In the genomic region with DNA sequence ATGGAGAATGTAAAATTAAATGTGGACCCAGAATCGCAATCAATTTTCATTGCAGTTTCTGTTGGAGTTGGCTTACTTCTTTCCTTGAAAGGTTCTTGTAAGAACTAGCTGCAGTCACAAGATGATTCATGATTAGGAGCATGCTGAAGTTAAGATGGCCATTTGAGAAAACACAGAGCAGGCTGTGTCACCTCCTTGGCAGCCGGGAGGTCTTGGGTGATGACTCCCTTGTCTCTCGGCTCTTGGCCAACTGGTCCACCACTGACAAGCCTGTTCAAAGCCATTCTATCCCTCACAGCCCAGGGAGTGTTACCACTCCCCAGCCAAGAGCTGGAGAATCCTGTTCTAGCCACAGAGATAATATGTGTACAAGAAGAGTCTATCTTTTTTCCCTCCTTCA, we compare ENCODE assay signal across 1 cellular context.
TF ChIP-seq lines count a peak whose summit lies in the region.

No MANE protein-coding gene starts in this region.

TF ChIP-seq in SK-N-SH, 30 proteins besides CTCF, POLR2A, EP300 and RAD21 (continued from another document):
- TF ChIP-seq, protein P1, sequence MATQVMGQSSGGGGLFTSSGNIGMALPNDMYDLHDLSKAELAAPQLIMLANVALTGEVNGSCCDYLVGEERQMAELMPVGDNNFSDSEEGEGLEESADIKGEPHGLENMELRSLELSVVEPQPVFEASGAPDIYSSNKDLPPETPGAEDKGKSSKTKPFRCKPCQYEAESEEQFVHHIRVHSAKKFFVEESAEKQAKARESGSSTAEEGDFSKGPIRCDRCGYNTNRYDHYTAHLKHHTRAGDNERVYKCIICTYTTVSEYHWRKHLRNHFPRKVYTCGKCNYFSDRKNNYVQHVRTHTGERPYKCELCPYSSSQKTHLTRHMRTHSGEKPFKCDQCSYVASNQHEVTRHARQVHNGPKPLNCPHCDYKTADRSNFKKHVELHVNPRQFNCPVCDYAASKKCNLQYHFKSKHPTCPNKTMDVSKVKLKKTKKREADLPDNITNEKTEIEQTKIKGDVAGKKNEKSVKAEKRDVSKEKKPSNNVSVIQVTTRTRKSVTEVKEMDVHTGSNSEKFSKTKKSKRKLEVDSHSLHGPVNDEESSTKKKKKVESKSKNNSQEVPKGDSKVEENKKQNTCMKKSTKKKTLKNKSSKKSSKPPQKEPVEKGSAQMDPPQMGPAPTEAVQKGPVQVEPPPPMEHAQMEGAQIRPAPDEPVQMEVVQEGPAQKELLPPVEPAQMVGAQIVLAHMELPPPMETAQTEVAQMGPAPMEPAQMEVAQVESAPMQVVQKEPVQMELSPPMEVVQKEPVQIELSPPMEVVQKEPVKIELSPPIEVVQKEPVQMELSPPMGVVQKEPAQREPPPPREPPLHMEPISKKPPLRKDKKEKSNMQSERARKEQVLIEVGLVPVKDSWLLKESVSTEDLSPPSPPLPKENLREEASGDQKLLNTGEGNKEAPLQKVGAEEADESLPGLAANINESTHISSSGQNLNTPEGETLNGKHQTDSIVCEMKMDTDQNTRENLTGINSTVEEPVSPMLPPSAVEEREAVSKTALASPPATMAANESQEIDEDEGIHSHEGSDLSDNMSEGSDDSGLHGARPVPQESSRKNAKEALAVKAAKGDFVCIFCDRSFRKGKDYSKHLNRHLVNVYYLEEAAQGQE (IDR thresholded peaks at IDR 0.05; ENCODE audit: low read depth, low read length), result peak; percentile 71
- peak; percentile 95 for TF ChIP-seq TEAD4 (IDR thresholded peaks at IDR 0.05; ENCODE audit: borderline replicate concordance, insufficient read depth)
- no peak for TF ChIP-seq FOXJ3 (CRISPR knock-in tag; IDR thresholded peaks at IDR 0.05)
- TF ChIP-seq NFIC (IDR thresholded peaks at IDR 0.05; ENCODE audit: borderline replicate concordance), result peak; percentile 100
- TF ChIP-seq EZH2phosphoT487 (IDR thresholded peaks at IDR 0.05; ENCODE audit: borderline replicate concordance, low read depth), result no peak
- TF ChIP-seq TAF1 (IDR thresholded peaks at IDR 0.05; ENCODE audit: borderline replicate concordance, low read depth, low read length), result peak; percentile 43; the same call in 1 of the 2 replicates
- TF ChIP-seq RFX5 (IDR thresholded peaks at IDR 0.05; ENCODE audit: low read length), result no peak
